Comparison of ENCODE assay signal across 1 cellular context in genomic region chr2:168064011-168064998, GRCh38.
TF ChIP-seq lines count a peak whose summit lies in the region.

No MANE protein-coding gene starts in this region.

TF ChIP-seq in SK-N-SH treated with all-trans-retinoic acid at 6 μM for 48 hours, 23 proteins besides CTCF, POLR2A, EP300 and RAD21 (continued from another document):
- no peak for TF ChIP-seq POU6F1 (CRISPR knock-in tag; IDR thresholded peaks at IDR 0.05; ENCODE audit: borderline replicate concordance, low read depth)
- no peak for TF ChIP-seq OSR1 (CRISPR knock-in tag; IDR thresholded peaks at IDR 0.05)
- no peak for TF ChIP-seq ISL1 (CRISPR knock-in tag; IDR thresholded peaks at IDR 0.05)
- TF ChIP-seq SNAI2 (CRISPR knock-in tag; IDR thresholded peaks at IDR 0.05) = no peak
- TF ChIP-seq, protein P1, sequence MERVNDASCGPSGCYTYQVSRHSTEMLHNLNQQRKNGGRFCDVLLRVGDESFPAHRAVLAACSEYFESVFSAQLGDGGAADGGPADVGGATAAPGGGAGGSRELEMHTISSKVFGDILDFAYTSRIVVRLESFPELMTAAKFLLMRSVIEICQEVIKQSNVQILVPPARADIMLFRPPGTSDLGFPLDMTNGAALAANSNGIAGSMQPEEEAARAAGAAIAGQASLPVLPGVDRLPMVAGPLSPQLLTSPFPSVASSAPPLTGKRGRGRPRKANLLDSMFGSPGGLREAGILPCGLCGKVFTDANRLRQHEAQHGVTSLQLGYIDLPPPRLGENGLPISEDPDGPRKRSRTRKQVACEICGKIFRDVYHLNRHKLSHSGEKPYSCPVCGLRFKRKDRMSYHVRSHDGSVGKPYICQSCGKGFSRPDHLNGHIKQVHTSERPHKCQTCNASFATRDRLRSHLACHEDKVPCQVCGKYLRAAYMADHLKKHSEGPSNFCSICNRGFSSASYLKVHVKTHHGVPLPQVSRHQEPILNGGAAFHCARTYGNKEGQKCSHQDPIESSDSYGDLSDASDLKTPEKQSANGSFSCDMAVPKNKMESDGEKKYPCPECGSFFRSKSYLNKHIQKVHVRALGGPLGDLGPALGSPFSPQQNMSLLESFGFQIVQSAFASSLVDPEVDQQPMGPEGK (CRISPR knock-in tag; IDR thresholded peaks at IDR 0.05; ENCODE audit: borderline replicate concordance) = no peak
